23 cellular contexts compared by ENCODE assay signal in the genomic region with DNA sequence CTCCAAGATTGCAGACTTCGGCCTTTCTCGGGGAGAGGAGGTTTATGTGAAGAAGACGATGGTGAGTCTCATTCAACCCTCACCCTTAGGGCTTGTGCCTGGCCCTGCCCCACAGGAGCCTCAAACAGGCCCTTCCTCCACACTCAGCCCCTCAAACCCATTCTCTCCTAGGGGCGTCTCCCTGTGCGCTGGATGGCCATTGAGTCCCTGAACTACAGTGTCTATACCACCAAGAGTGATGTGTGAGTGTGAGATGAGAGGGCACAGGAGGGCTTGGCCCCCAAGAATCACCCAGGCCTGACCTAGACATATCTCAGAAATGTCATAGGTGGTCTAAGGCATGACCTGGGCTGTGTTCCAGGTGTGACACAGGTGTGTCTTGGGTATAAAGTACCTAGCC. TPM values are rescaled to one million over a fixed set of nuclear protein-coding genes. Genes with fewer than 3 reads are reported as not detected.
A peak's percentile ranks its signal among the peaks of the same experiment; 100 is the strongest.
DNase-seq lines count a peak whose midpoint lies in the region; ATAC-seq and TF ChIP-seq lines count a peak whose summit lies in the region.
"Had no signal": no experiment of that assay in that cellular context is flagged by ENCODE, and none has a peak within 500 bp of the region (broad histone marks: within the 10 kb centered on the region; RNA-seq: fewer than 3 reads in every experiment).

No MANE protein-coding gene starts in this region.

- H2AFZ ChIP-seq in IMR-90 (replicated peaks; ENCODE audit: low read length, poor library complexity) (no peak overlapping the region), neural progenitor cell (replicated peaks) (no peak overlapping the region)

- no peak for TF ChIP-seq POLR2A in IMR-90 (IDR thresholded peaks at IDR 0.05; ENCODE audit: low read depth, low read length)

- H3K27me3 Mint-ChIP-seq in endodermal cell (ENCODE audit: insufficient read depth) = no peaks in the 10 kb centered on the region
- peaks cover 3% of the 10 kb centered on the region for H3K27me3 Mint-ChIP-seq in neural progenitor cell (ENCODE audit: insufficient read depth, low read depth)

- H2AK5ac ChIP-seq in IMR-90 (ENCODE audit: low read depth, low read length) = no peak overlapping the region

- H3K4me2 ChIP-seq in IMR-90 (ENCODE audit: low read depth, low read length) (no peak overlapping the region), neural progenitor cell (no peak overlapping the region)
- H3K4me2 ChIP-seq: KMS-11 had no signal

- peak overlapping the region; percentile 44 for H2AK9ac ChIP-seq in IMR-90 (replicated peaks; ENCODE audit: low read depth, low read length, poor library complexity)

- H3K56ac ChIP-seq in IMR-90 (ENCODE audit: extremely low read depth, insufficient read depth, low read length) = no peak overlapping the region

- H3K79me1 ChIP-seq in IMR-90 (ENCODE audit: low read depth in 1 of 2, low read length in 2 of 2) = no peaks in the 10 kb centered on the region

- H2BK15ac ChIP-seq in IMR-90 (ENCODE audit: low read depth, low read length) = no peak overlapping the region

- H3K18ac ChIP-seq in IMR-90 (ENCODE audit: low read depth, low read length) = no peak overlapping the region

- H3K23ac ChIP-seq in IMR-90 (ENCODE audit: low read depth, low read length) = no peak overlapping the region

- CTCF ChIA-PET in IMR-90 (lab: Yijun Ruan, JAX) = no interaction called here

- no peaks in the 10 kb centered on the region for H3F3A ChIP-seq in neural progenitor cell (ENCODE audit: low read depth)

- TF ChIP-seq CTCF in IMR-90 (conservative IDR thresholded peaks at IDR 0.05; ENCODE audit: low read depth, low read length) (no peak), endodermal cell (conservative IDR thresholded peaks at IDR 0.05) (no peak), neural progenitor cell (IDR thresholded peaks at IDR 0.05) (no peak)

- DNase-seq in IMR-90 = no peak
- DNase-seq in endodermal cell = peak; percentile 17
- DNase-seq in neural progenitor cell (ENCODE audit: low spot score) = no peak
- DNase-seq in substantia nigra (lab: John Stamatoyannopoulos, UW) = no peak
- DNase-seq in SW 1271 (lab: John Stamatoyannopoulos, UW) = no peak
- DNase-seq in D341Med (ENCODE audit: low spot score) = no peak
- DNase-seq: DMS53; GDM1; GOT3; NCI-H1105; NCI-H146; NCI-H2029; NCI-H2227 treated with DMSO at 0.1 percent for 48 hours; NCI-H510A treated with DMSO at 0.1 percent for 48 hours; NCI-H774; NK-92 treated with Interleukin-12 subunit alpha and Interleukin-12 subunit beta, amount 100 ng/mL, for 24 hours; SIG-M5 had no signal

- H3K4me3 Mint-ChIP-seq in endodermal cell = no peak overlapping the region
- H3K4me3 Mint-ChIP-seq in neural progenitor cell = no peak overlapping the region

- H3K9me3 ChIP-seq in IMR-90 (ENCODE audit: control insufficient read depth, insufficient read depth, low read length) (no peaks in the 10 kb centered on the region), endodermal cell (ENCODE audit: control insufficient read depth, low read length) (no peaks in the 10 kb centered on the region), neural progenitor cell (ENCODE audit: low read depth) (no peaks in the 10 kb centered on the region)

- H3K36me3 Mint-ChIP-seq in endodermal cell (ENCODE audit: low read depth) (no peaks in the 10 kb centered on the region), neural progenitor cell (no peaks in the 10 kb centered on the region)

- peaks cover 5% of the 10 kb centered on the region for H3K4me1 ChIP-seq in IMR-90 (ENCODE audit: control insufficient read depth, insufficient read depth, low read length)
- H3K4me1 ChIP-seq in endodermal cell (ENCODE audit: control insufficient read depth, insufficient read depth, low read length) = no peaks in the 10 kb centered on the region
- H3K4me1 ChIP-seq in neural progenitor cell = no peaks in the 10 kb centered on the region

- no peak overlapping the region for H4K8ac ChIP-seq in IMR-90 (ENCODE audit: low read depth in 2 of 2, low read length in 2 of 2)

- intact Hi-C loops in IMR-90 (cut with micrococcal nuclease) = no loop called here

- dilution Hi-C loops in IMR-90 (cut with HindIII; ENCODE audit: low sequenced_read_pairs, unreplicated experiment) = no loop called here

- H3K27ac Mint-ChIP-seq in endodermal cell = no peak overlapping the region
- H3K27ac Mint-ChIP-seq in neural progenitor cell = peak overlapping the region; percentile 9

- no peak overlapping the region for H2BK20ac ChIP-seq in IMR-90 (ENCODE audit: low read depth, low read length)

- POLR2A ChIA-PET in IMR-90 (lab: Charles Lee; ENCODE audit: unreplicated experiment) = no interaction called here

- H2BK120ac ChIP-seq in IMR-90 (ENCODE audit: low read depth, low read length) = no peak overlapping the region

- no peak overlapping the region for H4K5ac ChIP-seq in IMR-90 (ENCODE audit: low read depth, low read length)

- no peak for ATAC-seq in IMR-90 (ENCODE audit: low read depth)
- ATAC-seq in GM18907 (IDR thresholded peaks at IDR 0.05; ENCODE audit: unreplicated experiment) = no peak
- ATAC-seq: HCT116 had no signal

- H4K20me1 ChIP-seq in IMR-90 (ENCODE audit: insufficient read depth, low read length) (no peaks in the 10 kb centered on the region), neural progenitor cell (ENCODE audit: low read depth) (no peaks in the 10 kb centered on the region)

- H3K36me3 ChIP-seq in IMR-90 (ENCODE audit: control insufficient read depth, insufficient read depth, low read length) (no peaks in the 10 kb centered on the region), endodermal cell (ENCODE audit: control insufficient read depth, insufficient read depth, low read length) (no peaks in the 10 kb centered on the region), neural progenitor cell (no peaks in the 10 kb centered on the region)

- no CpG with 5 or more reads among the region's 5 CpGs for WGBS in IMR-90 (ENCODE audit: extremely low coverage in 2 of 2, insufficient read length in 1 of 2), 2 experiments
- 98% methylated on average over 5 of the region's 5 CpGs; no CpG with 5 or more reads in 1 of the 2 experiments for WGBS in endodermal cell (ENCODE audit: insufficient coverage in 1 of 2, insufficient read length in 1 of 2), 2 experiments

- H3K4me3 ChIP-seq in IMR-90 (ENCODE audit: insufficient read depth, low read depth, low read length) = no peak overlapping the region
- no peak overlapping the region for H3K4me3 ChIP-seq in endodermal cell (ENCODE audit: low read length)
- no peak overlapping the region for H3K4me3 ChIP-seq in neural progenitor cell

- TF ChIP-seq RAD21 in IMR-90 (IDR thresholded peaks at IDR 0.05; ENCODE audit: low read length) = no peak

- H3K14ac ChIP-seq in IMR-90 (replicated peaks; ENCODE audit: low read depth, low read length) = no peak overlapping the region

- H3K9ac ChIP-seq in IMR-90 (ENCODE audit: low read depth, low read length) (no peak overlapping the region), endodermal cell (ENCODE audit: extremely low read depth, low read length, poor library complexity, severe bottlenecking) (no peak overlapping the region), neural progenitor cell (no peak overlapping the region)
- H3K9ac ChIP-seq: KMS-11 had no signal

- no peaks in the 10 kb centered on the region for H3K27me3 ChIP-seq in IMR-90 (ENCODE audit: control insufficient read depth, insufficient read depth, low read length)
- H3K27me3 ChIP-seq in endodermal cell (ENCODE audit: control insufficient read depth, insufficient read depth, low read length, poor library complexity, severe bottlenecking) = no peaks in the 10 kb centered on the region
- no peaks in the 10 kb centered on the region for H3K27me3 ChIP-seq in neural progenitor cell

- peaks cover 3% of the 10 kb centered on the region; the same call in 1 of the 2 replicates for H3K9me1 ChIP-seq in IMR-90 (ENCODE audit: insufficient read depth, low read length)

- no peak overlapping the region for H4K91ac ChIP-seq in IMR-90 (ENCODE audit: insufficient read depth, low read depth, low read length)

- H2BK5ac ChIP-seq in IMR-90 (ENCODE audit: low read depth, low read length, poor library complexity, severe bottlenecking) = no peak overlapping the region

- no TSS peak for BruUV-seq in IMR-90 (replicated peaks; lab: Mats Ljungman, UMichigan)

- no peaks in the 10 kb centered on the region for H3K79me2 ChIP-seq in neural progenitor cell (ENCODE audit: low read depth)

- in situ Hi-C loops in IMR-90 (cut with MboI; ENCODE audit: low sequenced_read_pairs) = no loop called here

- H3K4ac ChIP-seq in IMR-90 (ENCODE audit: low read depth, low read length) = no peak overlapping the region

- H3K27ac ChIP-seq in IMR-90 (ENCODE audit: insufficient read depth, low read length) (no peak overlapping the region), endodermal cell (ENCODE audit: low read depth, low read length) (no peak overlapping the region), neural progenitor cell (no peak overlapping the region), substantia nigra (ENCODE audit: low read depth, low read length, poor library complexity, severe bottlenecking) (peak overlapping the region; percentile 26)
- H3K27ac ChIP-seq: C4-2B, KMS-11, RWPE1 had no signal

- peaks cover 12% of the 10 kb centered on the region for H3K4me1 Mint-ChIP-seq in endodermal cell
- no peaks in the 10 kb centered on the region for H3K4me1 Mint-ChIP-seq in neural progenitor cell

- H3K9me3 Mint-ChIP-seq in endodermal cell (no peaks in the 10 kb centered on the region), neural progenitor cell (no peaks in the 10 kb centered on the region)

RNA-seq across cellular contexts. Expression of a gene that starts 18.3 kb away (rescaled TPM):
- not detected in 2 replicates for total RNA-seq in IMR-90 (2012; rRNA removed)
- 0.12 TPM in 1 of 2 replicates, not detected in the other for polyA plus RNA-seq in IMR-90 (2012; rRNA removed)
- 0.02 TPM in 1 of 2 replicates, not detected in the other for polyA plus RNA-seq in IMR-90 (2012; cell fraction: cytosol; rRNA removed)
- not detected in 2 replicates for polyA plus RNA-seq in IMR-90 (2012; cell fraction: nucleus; rRNA removed; ENCODE audit: low replicate concordance)
- 1 to 10 TPM in 1 of 2 donors, under 1 TPM in 1; 0.64 to 1.2 TPM for total RNA-seq in endodermal cell
- not detected for polyA plus RNA-seq in endodermal cell (2013, experiment 1 of 2)
- not detected for polyA plus RNA-seq in endodermal cell (2013, experiment 2 of 2)
- total RNA-seq in neural progenitor cell (ENCODE audit: low replicate concordance) = 0.09 TPM in 1 of 2 replicates, not detected in the other
- total RNA-seq: HT1080 had no signal

RNA-seq across cellular contexts. Expression of a gene that starts 18.5 kb away (rescaled TPM):
- 2.3 and 3.3 TPM in 2 replicates for total RNA-seq in IMR-90 (2012; rRNA removed)
- 7.5 and 8.5 TPM in 2 replicates for polyA plus RNA-seq in IMR-90 (2012; rRNA removed)
- 3.5 and 5.9 TPM in 2 replicates for polyA plus RNA-seq in IMR-90 (2012; cell fraction: cytosol; rRNA removed)
- polyA plus RNA-seq in IMR-90 (2012; cell fraction: nucleus; rRNA removed; ENCODE audit: low replicate concordance) = 9.5 and 18.0 TPM in 2 replicates
- under 1 TPM; 0.40 to 0.99 TPM for total RNA-seq in endodermal cell
- polyA plus RNA-seq in endodermal cell (2013, experiment 1 of 2) = 1.2 TPM
- polyA plus RNA-seq in endodermal cell (2013, experiment 2 of 2) = 1.7 TPM
- 0.21 and 0.25 TPM in 2 replicates for total RNA-seq in neural progenitor cell (ENCODE audit: low replicate concordance)

RNA-seq across cellular contexts. Expression of a gene that starts 33.9 kb away (rescaled TPM):
- total RNA-seq in IMR-90 (2012; rRNA removed) (not detected in 2 replicates), endodermal cell (10 to 100 TPM in 1 of 2 donors, 1 to 10 TPM in 1; 9.7 to 17.9 TPM), neural progenitor cell (ENCODE audit: low replicate concordance) (not detected in 2 replicates)
- polyA plus RNA-seq in IMR-90 (2012; rRNA removed) = not detected in 2 replicates
- 0.05 TPM in 1 of 2 replicates, not detected in the other for polyA plus RNA-seq in IMR-90 (2012; cell fraction: cytosol; rRNA removed)
- not detected in 2 replicates for polyA plus RNA-seq in IMR-90 (2012; cell fraction: nucleus; rRNA removed; ENCODE audit: low replicate concordance)
- 1.9 TPM for polyA plus RNA-seq in endodermal cell (2013, experiment 1 of 2)
- polyA plus RNA-seq in endodermal cell (2013, experiment 2 of 2) = 1.8 TPM
- total RNA-seq: HT1080 had no signal

RNA-seq across cellular contexts. Expression of a gene that starts 39.5 kb away (rescaled TPM):
- total RNA-seq in IMR-90 (2012; rRNA removed) (78.0 and 103 TPM in 2 replicates), endodermal cell (100 to 1,000 TPM; 126 to 149 TPM), neural progenitor cell (ENCODE audit: low replicate concordance) (164 and 261 TPM in 2 replicates)
- 107 and 115 TPM in 2 replicates for polyA plus RNA-seq in IMR-90 (2012; rRNA removed)
- 75.5 and 90.0 TPM in 2 replicates for polyA plus RNA-seq in IMR-90 (2012; cell fraction: cytosol; rRNA removed)
- polyA plus RNA-seq in IMR-90 (2012; cell fraction: nucleus; rRNA removed; ENCODE audit: low replicate concordance) = 26.3 and 75.6 TPM in 2 replicates
- 183 TPM for polyA plus RNA-seq in endodermal cell (2013, experiment 1 of 2)
- polyA plus RNA-seq in endodermal cell (2013, experiment 2 of 2) = 169 TPM

RNA-seq across cellular contexts. Expression of a gene that starts 48.5 kb away (rescaled TPM):
- total RNA-seq in IMR-90 (2012; rRNA removed) = 66.4 and 88.9 TPM in 2 replicates
- 203 and 211 TPM in 2 replicates for polyA plus RNA-seq in IMR-90 (2012; rRNA removed)
- polyA plus RNA-seq in IMR-90 (2012; cell fraction: cytosol; rRNA removed) = 94.1 and 171 TPM in 2 replicates
- 140 and 158 TPM in 2 replicates for polyA plus RNA-seq in IMR-90 (2012; cell fraction: nucleus; rRNA removed; ENCODE audit: low replicate concordance)
- 10 to 100 TPM; 24.4 to 28.3 TPM for total RNA-seq in endodermal cell
- polyA plus RNA-seq in endodermal cell (2013, experiment 1 of 2) = 25.1 TPM
- 23.3 TPM for polyA plus RNA-seq in endodermal cell (2013, experiment 2 of 2)
- total RNA-seq in neural progenitor cell (ENCODE audit: low replicate concordance) = 5.6 and 11.9 TPM in 2 replicates

Comparison
In these comparisons a context has a peak if more than half of its experiments do, and no peak if none do; other contexts are left out.
1. RNA of a gene that starts 33.9 kb away (total RNA-seq): 9.7 to 17.9 TPM in endodermal cell; not detected in IMR-90 and not detected in neural progenitor cell; every median in the first group is over 10 times any median in the second.